In genomic region chr3:180934638-180935037, GRCh38 we compare ENCODE assay signal across 17 cellular contexts.
"Had no signal": no experiment of that assay in that cellular context is flagged by ENCODE, and none has a peak within 500 bp of the region (broad histone marks: within the 10 kb centered on the region; RNA-seq: fewer than 3 reads in every experiment).

No MANE protein-coding gene starts in this region.

- H2AFZ ChIP-seq: hepatocyte had no signal

- H3K4me3 ChIP-seq: hepatocyte, left ventricle myocardium inferior, right atrium auricular region, tibial nerve had no signal

- DNase-seq: activated CD4-positive, alpha-beta T cell treated with anti-CD3 and anti-CD28 coated beads, Interleukin-2, amount 50 U/mL, for 1 hour; activated CD8-positive, alpha-beta memory T cell treated with anti-CD3 and anti-CD28 coated beads for 24 hours; activated naive CD8-positive, alpha-beta T cell treated with anti-CD3 and anti-CD28 coated beads, Interleukin-2, amount 10 ng/mL, durations not matched to agents 7 days and 5 days; islet precursor cell; left ventricle myocardium inferior; mesenchymal stem cell; natural killer cell; posterior cingulate gyrus; small intestine; stimulated activated CD4-positive, alpha-beta T cell treated with anti-CD3 and anti-CD28 coated beads, Interleukin-4, amount 100 ng/mL, for 4 hours; stimulated activated CD8-positive, alpha-beta memory T cell treated with anti-CD3 and anti-CD28 coated beads, Interleukin-4, amount 100 ng/mL, for 48 hours; stimulated activated naive CD4-positive, alpha-beta T cell treated with Interleukin-2 at 50 U/mL for 16 hours; substantia nigra; SW 1271 had no signal

- H3K4me2 ChIP-seq: hepatocyte had no signal

- ATAC-seq: natural killer cell had no signal

- H3K27me3 ChIP-seq: hepatocyte, right atrium auricular region, tibial nerve had no signal

- H3K27ac ChIP-seq: hepatocyte, left ventricle myocardium inferior, right atrium auricular region, tibial nerve had no signal

- H3K9me3 ChIP-seq: left ventricle myocardium inferior, right atrium auricular region, tibial nerve had no signal
